Comparison of ENCODE assay signal across 16 cellular contexts in the genomic region with DNA sequence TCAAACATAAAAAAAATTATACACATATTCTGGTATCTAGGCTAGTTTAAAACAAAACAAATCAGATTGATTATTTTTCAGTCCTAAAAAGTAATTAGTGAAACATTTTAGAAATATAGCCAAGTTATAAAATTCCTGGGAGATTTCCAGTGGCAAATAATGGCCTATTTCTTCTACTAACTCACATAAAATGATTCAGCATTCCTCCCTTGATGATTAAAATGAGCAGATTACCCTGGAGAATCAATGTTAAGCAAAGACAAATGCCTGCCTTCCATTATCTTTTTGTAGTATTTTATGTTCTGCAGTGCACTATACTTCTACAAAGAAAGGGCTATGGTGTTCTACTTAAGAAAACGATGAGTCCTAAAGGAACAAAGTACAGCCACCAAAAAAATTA. TPM values are rescaled to one million over a fixed set of nuclear protein-coding genes. Genes with fewer than 3 reads are reported as not detected.
DNase-seq lines count a peak whose midpoint lies in the region; ATAC-seq, FAIRE-seq and TF ChIP-seq lines count a peak whose summit lies in the region.
"Had no signal": no experiment of that assay in that cellular context is flagged by ENCODE, and none has a peak within 500 bp of the region (broad histone marks: within the 10 kb centered on the region; RNA-seq: fewer than 3 reads in every experiment).

No MANE protein-coding gene starts in this region.

- H3K4me1 ChIP-seq in osteoblast (ENCODE audit: insufficient read depth, low read length) (peaks cover 29% of the 10 kb centered on the region), endodermal cell (ENCODE audit: control insufficient read depth, insufficient read depth, low read length) (peaks cover 12% of the 10 kb centered on the region)
- H3K4me1 ChIP-seq: HAP-1 had no signal

- H3K27me3 Mint-ChIP-seq in HFFc6 (ENCODE audit: insufficient read depth) (peaks cover 3% of the 10 kb centered on the region), endodermal cell (ENCODE audit: insufficient read depth) (no peaks in the 10 kb centered on the region)

- peaks cover 11% of the 10 kb centered on the region for H4K20me1 ChIP-seq in osteoblast (ENCODE audit: insufficient read depth, low read length)

- no peak overlapping the region for H2AFZ ChIP-seq in osteoblast (ENCODE audit: low read length)

- no peaks in the 10 kb centered on the region for H3K27me3 ChIP-seq in osteoblast (ENCODE audit: insufficient read depth, low read length)
- no peaks in the 10 kb centered on the region for H3K27me3 ChIP-seq in endodermal cell (ENCODE audit: control insufficient read depth, insufficient read depth, low read length, poor library complexity, severe bottlenecking)
- H3K27me3 ChIP-seq: BLaER1 treated with 17β-estradiol and CSF1 and Interleukin-3, amounts not matched to agents 10 nM and 100 nM had no signal

- H3K4me2 ChIP-seq in osteoblast (ENCODE audit: insufficient read depth, low read length) = no peak overlapping the region
- H3K4me2 ChIP-seq: BLaER1 treated with 17β-estradiol and CSF1 and Interleukin-3, amounts not matched to agents 10 nM and 100 nM had no signal

- DNase-seq in AG20443 (ENCODE audit: low spot score) (peak; percentile 32), HFFc6 (no peak), osteoblast (ENCODE audit: insufficient read length, low spot score, missing footprints) (no peak), endodermal cell (no peak), posterior cingulate gyrus (no peak)
- DNase-seq: EL, KBM-7, NCI-H1092, NCI-H2107, NCI-H69, SIG-M5 had no signal

- ATAC-seq in HG03521 (IDR thresholded peaks at IDR 0.05; ENCODE audit: unreplicated experiment) (no peak), GM21717 (IDR thresholded peaks at IDR 0.05; ENCODE audit: unreplicated experiment) (no peak)

- no peaks in the 10 kb centered on the region for H3K36me3 Mint-ChIP-seq in HFFc6 (ENCODE audit: low read depth)
- no peaks in the 10 kb centered on the region for H3K36me3 Mint-ChIP-seq in endodermal cell (ENCODE audit: low read depth)

- H3K27ac Mint-ChIP-seq in HFFc6 (peak overlapping the region; percentile 54), endodermal cell (no peak overlapping the region)

- H3K36me3 ChIP-seq in osteoblast (ENCODE audit: insufficient read depth, low read length) = no peaks in the 10 kb centered on the region
- H3K36me3 ChIP-seq in endodermal cell (ENCODE audit: control insufficient read depth, insufficient read depth, low read length) = no peaks in the 10 kb centered on the region
- H3K36me3 ChIP-seq: BLaER1 treated with 17β-estradiol and CSF1 and Interleukin-3, amounts not matched to agents 10 nM and 100 nM; HAP-1 had no signal

- peaks cover 39% of the 10 kb centered on the region for H3K79me2 ChIP-seq in osteoblast (ENCODE audit: insufficient read depth, low read length)

- H3K9me3 Mint-ChIP-seq in HFFc6 (no peaks in the 10 kb centered on the region), endodermal cell (no peaks in the 10 kb centered on the region)

- intact Hi-C loops in posterior cingulate gyrus (cut with DNase I) = no loop called here

- H3K4me3 ChIP-seq in osteoblast (ENCODE audit: insufficient read depth, low read length) (no peak overlapping the region), endodermal cell (ENCODE audit: low read length) (no peak overlapping the region)
- H3K4me3 ChIP-seq: BLaER1 treated with 17β-estradiol and CSF1 and Interleukin-3, amounts not matched to agents 10 nM and 100 nM; HAP-1 had no signal

- no peak overlapping the region; the same call in 1 of the 2 replicates for H3K4me3 Mint-ChIP-seq in HFFc6
- H3K4me3 Mint-ChIP-seq in endodermal cell = no peak overlapping the region

- no peaks in the 10 kb centered on the region for H3K9me3 ChIP-seq in osteoblast (ENCODE audit: low read depth, low read length)
- no peaks in the 10 kb centered on the region for H3K9me3 ChIP-seq in endodermal cell (ENCODE audit: control insufficient read depth, low read length)
- H3K9me3 ChIP-seq: HAP-1 had no signal

- no peak overlapping the region for H3K9ac ChIP-seq in endodermal cell (ENCODE audit: extremely low read depth, low read length, poor library complexity, severe bottlenecking)
- H3K9ac ChIP-seq: BLaER1 treated with 17β-estradiol and CSF1 and Interleukin-3, amounts not matched to agents 10 nM and 100 nM had no signal

- no peak for TF ChIP-seq CTCF in HFFc6 (IDR thresholded peaks at IDR 0.05)
- no peak for TF ChIP-seq CTCF in osteoblast (IDR thresholded peaks at IDR 0.05; ENCODE audit: extremely low read depth, low read depth, low read length)
- TF ChIP-seq CTCF in endodermal cell (conservative IDR thresholded peaks at IDR 0.05) = no peak

- peak overlapping the region; percentile 17 for H3K27ac ChIP-seq in osteoblast (ENCODE audit: low read depth, low read length)
- no peak overlapping the region for H3K27ac ChIP-seq in endodermal cell (ENCODE audit: low read depth, low read length)
- H3K27ac ChIP-seq: BLaER1 treated with 17β-estradiol and CSF1 and Interleukin-3, amounts not matched to agents 10 nM and 100 nM had no signal

- H3K4me1 Mint-ChIP-seq in HFFc6 (ENCODE audit: low read depth) (peaks cover 74% of the 10 kb centered on the region), endodermal cell (peaks cover 45% of the 10 kb centered on the region)

- 100% methylated on average over 1 of the region's 1 CpG; no CpG with 5 or more reads in 1 of the 2 experiments for WGBS in endodermal cell (ENCODE audit: insufficient coverage in 1 of 2, insufficient read length in 1 of 2), 2 experiments

- FAIRE-seq in endometrium (lab: Jason Lieb, UNC) = peak; percentile 80

RNA-seq across cellular contexts. Expression of gene PARD3, which starts 53.7 kb away (rescaled TPM):
- 10 to 100 TPM; 19.9 to 24.3 (median 23.1) TPM for total RNA-seq in HFFc6 (2021; fragmentation: NEBNext Ultra II Directional; extraction: Animal tissue kit (Norgen Biotek cat#: 25700))
- 69.2 and 71.7 TPM in 2 replicates for total RNA-seq in osteoblast
- total RNA-seq in endodermal cell = 10 to 100 TPM; 59.6 to 74.6 TPM
- 44.8 TPM for polyA plus RNA-seq in endodermal cell (2013, experiment 1 of 2)
- 44.5 TPM for polyA plus RNA-seq in endodermal cell (2013, experiment 2 of 2)
